ENCODE assay signal across 12 cellular contexts in the genomic region with DNA sequence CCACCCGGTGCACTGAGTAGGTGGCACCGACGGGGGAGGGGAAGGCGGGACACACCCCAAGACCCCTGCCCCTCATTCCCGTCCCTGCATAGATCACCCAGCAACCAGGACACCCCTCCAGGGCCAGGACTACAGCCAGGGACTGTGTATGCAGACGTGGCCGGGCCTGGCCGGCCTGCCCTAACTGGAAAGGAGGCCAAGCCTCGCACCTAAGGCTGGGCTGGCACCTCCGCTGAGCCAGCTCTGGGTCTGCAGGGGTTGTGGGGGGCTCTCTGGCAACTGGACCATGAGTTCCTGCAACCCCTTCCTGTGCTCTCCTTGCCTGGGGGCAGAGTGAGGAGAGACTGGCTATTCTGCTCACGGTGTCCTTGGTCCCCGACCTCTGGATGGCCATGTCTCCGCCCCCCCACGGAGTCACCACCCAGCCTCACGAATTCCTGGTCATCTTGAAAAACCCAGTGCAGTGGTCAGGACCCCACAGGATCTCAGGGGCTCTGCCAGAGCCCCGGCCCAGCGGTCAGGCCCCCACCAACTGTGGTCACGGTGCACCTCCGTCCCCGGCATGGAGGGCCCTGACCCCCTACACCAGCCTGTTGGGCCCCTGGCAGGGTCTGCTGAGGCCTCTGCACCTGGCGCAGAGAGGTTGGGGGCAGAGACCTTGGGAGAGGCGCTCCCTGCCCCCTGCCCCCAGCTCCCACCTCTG. TPM values are rescaled to one million over a fixed set of nuclear protein-coding genes. Genes with fewer than 3 reads are reported as not detected.
A peak's percentile ranks its signal among the peaks of the same experiment; 100 is the strongest.
DNase-seq lines count a peak whose midpoint lies in the region; ATAC-seq and TF ChIP-seq lines count a peak whose summit lies in the region.
"Had no signal": no experiment of that assay in that cellular context is flagged by ENCODE, and none has a peak within 500 bp of the region (broad histone marks: within the 10 kb centered on the region; RNA-seq: fewer than 3 reads in every experiment).

No MANE protein-coding gene starts in this region.

- H3K27me3 Mint-ChIP-seq in activated T-cell treated with anti-CD3 and anti-CD28 coated beads, Interleukin-2, amount 50 U/mL, for 4 hours (ENCODE audit: low read depth) = peaks cover 9% of the 10 kb centered on the region

- H3K4me3 Mint-ChIP-seq in activated T-cell treated with anti-CD3 and anti-CD28 coated beads, Interleukin-2, amount 50 U/mL, for 4 hours = peak overlapping the region; percentile 60

- no peaks in the 10 kb centered on the region for H3K36me3 Mint-ChIP-seq in activated T-cell treated with anti-CD3 and anti-CD28 coated beads, Interleukin-2, amount 50 U/mL, for 4 hours (ENCODE audit: insufficient read depth)

- H3K27ac ChIP-seq in RWPE1 (peak overlapping the region; percentile 61; the same call in 1 of the 2 replicates), esophagus muscularis mucosa (replicated peaks in 1 of 4) (no peak overlapping the region)
- H3K27ac ChIP-seq in effector memory CD4-positive, alpha-beta T cell (ENCODE audit: insufficient read depth, low read length, poor library complexity, severe bottlenecking) = no peak overlapping the region
- H3K27ac ChIP-seq: Peyer's patch had no signal

- POLR2A ChIA-PET in RWPE1 (lab: Yijun Ruan, JAX; ENCODE audit: low non-redundant PET) = interaction anchor here (0.5 kb wide), 1 partner anchor 15 kb away, joined by 3 read pairs; no protein-coding TSS in a partner anchor

- peaks cover 11% of the 10 kb centered on the region for H3K4me1 Mint-ChIP-seq in activated T-cell treated with anti-CD3 and anti-CD28 coated beads, Interleukin-2, amount 50 U/mL, for 4 hours (ENCODE audit: low read depth)

- CTCF ChIA-PET in RWPE1 (lab: Yijun Ruan, JAX) = interaction anchor here (0.8 kb wide), 1 partner anchor 13 kb away, joined by 3 read pairs; no protein-coding TSS in a partner anchor

- WGBS in esophagus muscularis mucosa = 36% methylated on average over 3 of the region's 22 CpGs

- no peak for TF ChIP-seq POLR2A in esophagus muscularis mucosa (IDR thresholded peaks at IDR 0.05; ENCODE audit: low read depth)

- DNase-seq in activated T-cell treated with anti-CD3 and anti-CD28 coated beads, Interleukin-2, amount 50 U/mL, for 4 hours = no peak
- DNase-seq in activated T-cell treated with anti-CD3 and anti-CD28 coated beads, Interleukin-2, amount 50 U/mL, for 1 hour = no peak
- no peak for DNase-seq in RWPE1 (ENCODE audit: low spot score)
- DNase-seq in esophagus muscularis mucosa (ENCODE audit: extremely low spot score) = no peak
- no peak for DNase-seq in skeletal muscle cell (ENCODE audit: low read depth)
- DNase-seq in stimulated activated CD4-positive, alpha-beta T cell treated with anti-CD3 and anti-CD28 coated beads, Interleukin-12 subunit alpha, Interleukin-12 subunit beta, amount 100 ng/mL, for 4 hours = no peak
- no peak for DNase-seq in GDM1 (lab: John Stamatoyannopoulos, UW)
- DNase-seq in effector memory CD4-positive, alpha-beta T cell = no peak
- DNase-seq: BE2C, cerebellar nuclear complex, NCI-H1930 had no signal

- no peaks in the 10 kb centered on the region for H3K9me3 ChIP-seq in esophagus muscularis mucosa
- no peaks in the 10 kb centered on the region for H3K9me3 ChIP-seq in effector memory CD4-positive, alpha-beta T cell (ENCODE audit: control insufficient read depth, low read length)
- H3K9me3 ChIP-seq: BE2C, Peyer's patch had no signal

- peaks cover 19 to 38% (median 25%) of the 10 kb centered on the region in 4 donors for H3K4me1 ChIP-seq in esophagus muscularis mucosa
- H3K4me1 ChIP-seq in effector memory CD4-positive, alpha-beta T cell (ENCODE audit: control insufficient read depth, insufficient read depth, low read length, poor library complexity, severe bottlenecking) = peaks cover 3% of the 10 kb centered on the region

- H3K9me3 Mint-ChIP-seq in activated T-cell treated with anti-CD3 and anti-CD28 coated beads, Interleukin-2, amount 50 U/mL, for 4 hours = no peaks in the 10 kb centered on the region

- no peak for ATAC-seq in activated T-cell treated with anti-CD3 and anti-CD28 coated beads, Interleukin-2, amount 50 U/mL, for 4 hours

- no peak for TF ChIP-seq CTCF in RWPE1 (conservative IDR thresholded peaks at IDR 0.05; ENCODE audit: low read depth)
- no peak for TF ChIP-seq CTCF in esophagus muscularis mucosa (IDR thresholded peaks at IDR 0.05)

- intact Hi-C loops in esophagus muscularis mucosa (cut with DNase I) = no loop called here

- peaks cover 0 to 91% (median 25%) of the 10 kb centered on the region in 4 donors for H3K27me3 ChIP-seq in esophagus muscularis mucosa
- H3K27me3 ChIP-seq in effector memory CD4-positive, alpha-beta T cell (replicated peaks; ENCODE audit: control insufficient read depth, insufficient read depth, low read length, poor library complexity, severe bottlenecking) = no peaks in the 10 kb centered on the region

- H3K36me3 ChIP-seq in esophagus muscularis mucosa = no peaks in the 10 kb centered on the region
- no peaks in the 10 kb centered on the region for H3K36me3 ChIP-seq in effector memory CD4-positive, alpha-beta T cell (ENCODE audit: control insufficient read depth, insufficient read depth, low read length)
- H3K36me3 ChIP-seq: BE2C, Peyer's patch had no signal

- H3K4me3 ChIP-seq in esophagus muscularis mucosa (peak overlapping the region in 3 of 4 donors; percentile 44 to 58 (median 48)), skeletal muscle cell (ENCODE audit: low read depth, low read length) (peak overlapping the region; percentile 52)
- no peak overlapping the region for H3K4me3 ChIP-seq in effector memory CD4-positive, alpha-beta T cell (ENCODE audit: insufficient read depth, low read depth, low read length, poor library complexity, severe bottlenecking)

- no peak for TF ChIP-seq EP300 in esophagus muscularis mucosa (IDR thresholded peaks at IDR 0.05)

RNA-seq across cellular contexts. Expression of a gene that starts 1.1 kb away (rescaled TPM):
- total RNA-seq in activated T-cell treated with anti-CD3 and anti-CD28 coated beads, Interleukin-2, amount 50 U/mL, for 4 hours = 1 to 10 TPM; 3.0 to 4.8 (median 3.8) TPM
- 1 to 10 TPM in 1 of 4 donors, under 1 TPM in 2, not detected in 1; 0.50 to 1.9 (median 0.84) TPM for total RNA-seq in esophagus muscularis mucosa

RNA-seq across cellular contexts. Expression of a gene that starts 14.3 kb away (rescaled TPM):
- 10 to 100 TPM; 37.4 to 40.3 (median 37.7) TPM for total RNA-seq in activated T-cell treated with anti-CD3 and anti-CD28 coated beads, Interleukin-2, amount 50 U/mL, for 4 hours
- 10 to 100 TPM; 33.6 to 99.9 (median 74.6) TPM for total RNA-seq in esophagus muscularis mucosa

RNA-seq across cellular contexts. Expression of a gene that starts 26.3 kb away (rescaled TPM):
- 100 to 1,000 TPM; 142 to 170 (median 148) TPM for total RNA-seq in activated T-cell treated with anti-CD3 and anti-CD28 coated beads, Interleukin-2, amount 50 U/mL, for 4 hours
- total RNA-seq in esophagus muscularis mucosa = 100 to 1,000 TPM in 2 of 4 donors, 10 to 100 TPM in 2; 78.7 to 134 (median 112) TPM

RNA-seq across cellular contexts. Expression of a gene that starts 31.0 kb away (rescaled TPM):
- total RNA-seq in activated T-cell treated with anti-CD3 and anti-CD28 coated beads, Interleukin-2, amount 50 U/mL, for 4 hours = 1 to 10 TPM in 2 of 3 donors, under 1 TPM in 1; 0.98 to 1.3 (median 1.0) TPM
- total RNA-seq in esophagus muscularis mucosa = 10 to 100 TPM in 3 of 4 donors, 1 to 10 TPM in 1; 3.2 to 19.5 (median 14.0) TPM

RNA-seq across cellular contexts. Expression of a gene that starts 57.8 kb away (rescaled TPM):
- total RNA-seq in activated T-cell treated with anti-CD3 and anti-CD28 coated beads, Interleukin-2, amount 50 U/mL, for 4 hours = 10 to 100 TPM; 39.2 to 45.9 (median 43.0) TPM
- total RNA-seq in esophagus muscularis mucosa = 10 to 100 TPM; 27.2 to 68.9 (median 33.0) TPM
